Comparison of ENCODE assay signal across 17 cellular contexts in the genomic region with DNA sequence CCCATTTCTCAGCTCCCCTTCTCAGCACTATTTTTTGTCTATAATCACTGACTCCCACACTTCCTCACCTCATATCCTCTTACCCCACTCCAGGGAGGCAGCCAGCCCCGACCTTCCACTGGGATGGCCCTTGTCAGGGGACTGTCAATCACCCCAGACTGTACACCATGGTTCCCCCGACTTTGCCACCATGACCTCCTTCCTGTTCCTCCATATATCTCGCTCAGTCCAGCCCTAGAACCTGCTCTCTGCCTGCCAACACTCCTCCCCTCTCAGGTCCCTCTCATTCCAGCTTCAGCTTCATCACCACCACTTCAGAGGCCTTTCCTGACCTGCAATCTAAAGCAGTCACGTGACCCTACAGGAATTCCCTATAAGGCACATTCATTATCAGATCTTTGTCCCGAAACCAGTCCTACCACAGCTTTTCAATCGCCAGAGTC. TPM values are rescaled to one million over a fixed set of nuclear protein-coding genes. Genes with fewer than 3 reads are reported as not detected.
DNase-seq lines count a peak whose midpoint lies in the region; ATAC-seq, FAIRE-seq and TF ChIP-seq lines count a peak whose summit lies in the region.
"Had no signal": no experiment of that assay in that cellular context is flagged by ENCODE, and none has a peak within 500 bp of the region (broad histone marks: within the 10 kb centered on the region; RNA-seq: fewer than 3 reads in every experiment).

No MANE protein-coding gene starts in this region.

- DNase-seq in GM12891 (ENCODE audit: insufficient read length, low spot score) (no peak), LNCaP clone FGC (ENCODE audit: low read depth) (peak; percentile 70), memory B cell (ENCODE audit: low spot score in 2 of 2) (no peak), colonic mucosa (no peak)
- no peak for DNase-seq in activated T-helper 1 cell treated with anti-CD3 and anti-CD28 coated beads, Interleukin-12 subunit alpha, Interleukin-12 subunit beta, Interleukin-2, Interleukin-4 antibody, amounts not matched to agents 30 ng/mL and 10 ng/mL and 1 ng/mL, durations not matched to agents 14 hours and 24 hours and 36 hours (ENCODE audit: low spot score)
- DNase-seq: activated naive CD4-positive, alpha-beta T cell; DND-41; effector CD8-positive, alpha-beta T cell; HCEC 1CT; MV-4-11; naive B cell; NCI-H2029 treated with DMSO at 0.1 percent for 48 hours; NCI-H524 had no signal

- no peak for FAIRE-seq in GM12891 (lab: Jason Lieb, UNC)

- no peak overlapping the region for H3K27ac ChIP-seq in colonic mucosa
- H3K27ac ChIP-seq: BLaER1 treated with 17β-estradiol and CSF1 and Interleukin-3, amounts not matched to agents 10 nM and 100 nM; prostate gland; SK-N-MC had no signal

- no peak overlapping the region for H3K4me3 Mint-ChIP-seq in memory B cell
- H3K4me3 Mint-ChIP-seq in activated T-helper 1 cell treated with anti-CD3 and anti-CD28 coated beads, Interleukin-12 subunit alpha, Interleukin-12 subunit beta, Interleukin-2, Interleukin-4 antibody, amounts not matched to agents 30 ng/mL and 10 ng/mL and 1 ng/mL, durations not matched to agents 14 hours and 24 hours and 36 hours: no peak overlapping the region
- H3K4me3 Mint-ChIP-seq: naive B cell had no signal

- TF ChIP-seq POLR2A in GM12891 (IDR thresholded peaks at IDR 0.05; ENCODE audit: low read depth, low read length): no peak

- H3K36me3 ChIP-seq in colonic mucosa: no peaks in the 10 kb centered on the region
- H3K36me3 ChIP-seq: prostate gland had no signal

- H3K27me3 Mint-ChIP-seq in memory B cell: no peaks in the 10 kb centered on the region
- no peaks in the 10 kb centered on the region for H3K27me3 Mint-ChIP-seq in activated T-helper 1 cell treated with anti-CD3 and anti-CD28 coated beads, Interleukin-12 subunit alpha, Interleukin-12 subunit beta, Interleukin-2, Interleukin-4 antibody, amounts not matched to agents 30 ng/mL and 10 ng/mL and 1 ng/mL, durations not matched to agents 14 hours and 24 hours and 36 hours (ENCODE audit: insufficient read depth)
- H3K27me3 Mint-ChIP-seq: naive B cell had no signal

- TF ChIP-seq CTCF in LNCaP clone FGC (IDR thresholded peaks at IDR 0.05; ENCODE audit: control insufficient read depth, extremely low read depth, insufficient read depth) (no peak), colonic mucosa (IDR thresholded peaks at IDR 0.05) (no peak)

- H3K36me3 Mint-ChIP-seq in memory B cell: peaks cover 19% of the 10 kb centered on the region
- H3K36me3 Mint-ChIP-seq in activated T-helper 1 cell treated with anti-CD3 and anti-CD28 coated beads, Interleukin-12 subunit alpha, Interleukin-12 subunit beta, Interleukin-2, Interleukin-4 antibody, amounts not matched to agents 30 ng/mL and 10 ng/mL and 1 ng/mL, durations not matched to agents 14 hours and 24 hours and 36 hours (ENCODE audit: low read depth): peaks cover 42% of the 10 kb centered on the region

- no peaks in the 10 kb centered on the region for H3K9me3 ChIP-seq in colonic mucosa
- H3K9me3 ChIP-seq: BLaER1 treated with 17β-estradiol and CSF1 and Interleukin-3, amounts not matched to agents 10 nM and 100 nM; prostate gland had no signal

- H3K4me3 ChIP-seq in LNCaP clone FGC (ENCODE audit: low read depth, low read length) (no peak overlapping the region), colonic mucosa (no peak overlapping the region)
- H3K4me3 ChIP-seq: BLaER1 treated with 17β-estradiol and CSF1 and Interleukin-3, amounts not matched to agents 10 nM and 100 nM; prostate gland; SK-N-MC had no signal

- no peak overlapping the region for H3K9ac ChIP-seq in colonic mucosa (ENCODE audit: low read depth in 2 of 2, low read length in 2 of 2)
- H3K9ac ChIP-seq: BLaER1 treated with 17β-estradiol and CSF1 and Interleukin-3, amounts not matched to agents 10 nM and 100 nM had no signal

- ATAC-seq in memory B cell (ENCODE audit: low read depth): no peak

- H3K9me3 Mint-ChIP-seq in memory B cell: no peaks in the 10 kb centered on the region
- H3K9me3 Mint-ChIP-seq in activated T-helper 1 cell treated with anti-CD3 and anti-CD28 coated beads, Interleukin-12 subunit alpha, Interleukin-12 subunit beta, Interleukin-2, Interleukin-4 antibody, amounts not matched to agents 30 ng/mL and 10 ng/mL and 1 ng/mL, durations not matched to agents 14 hours and 24 hours and 36 hours: no peaks in the 10 kb centered on the region
- H3K9me3 Mint-ChIP-seq: naive B cell had no signal

- H3K27ac Mint-ChIP-seq in memory B cell: peak overlapping the region; percentile 8
- H3K27ac Mint-ChIP-seq in activated T-helper 1 cell treated with anti-CD3 and anti-CD28 coated beads, Interleukin-12 subunit alpha, Interleukin-12 subunit beta, Interleukin-2, Interleukin-4 antibody, amounts not matched to agents 30 ng/mL and 10 ng/mL and 1 ng/mL, durations not matched to agents 14 hours and 24 hours and 36 hours: no peak overlapping the region

- intact Hi-C loops in colonic mucosa (cut with DNase I): loop anchor here (5.0 kb wide), 1 partner anchor 58 kb away; no protein-coding TSS in a partner anchor
- intact Hi-C loops in activated T-helper 1 cell treated with anti-CD3 and anti-CD28 coated beads, Interleukin-12 subunit alpha, Interleukin-12 subunit beta, Interleukin-2, Interleukin-4 antibody, amounts not matched to agents 30 ng/mL and 10 ng/mL and 1 ng/mL, durations not matched to agents 14 hours and 24 hours and 36 hours (cut with micrococcal nuclease): no loop called here

- H3K4me1 Mint-ChIP-seq in memory B cell: peaks cover 4% of the 10 kb centered on the region
- peaks cover 16% of the 10 kb centered on the region for H3K4me1 Mint-ChIP-seq in activated T-helper 1 cell treated with anti-CD3 and anti-CD28 coated beads, Interleukin-12 subunit alpha, Interleukin-12 subunit beta, Interleukin-2, Interleukin-4 antibody, amounts not matched to agents 30 ng/mL and 10 ng/mL and 1 ng/mL, durations not matched to agents 14 hours and 24 hours and 36 hours (ENCODE audit: low read depth)

- H3K27me3 ChIP-seq in colonic mucosa: no peaks in the 10 kb centered on the region
- H3K27me3 ChIP-seq: BLaER1 treated with 17β-estradiol and CSF1 and Interleukin-3, amounts not matched to agents 10 nM and 100 nM had no signal

- H3K4me1 ChIP-seq in colonic mucosa: no peaks in the 10 kb centered on the region

TF ChIP-seq in GM12891, 5 proteins besides CTCF, POLR2A, EP300 and RAD21:
- no peak for TF ChIP-seq PAX5 (IDR thresholded peaks at IDR 0.05; ENCODE audit: insufficient read depth, low read length, severe bottlenecking)
- TF ChIP-seq POLR2AphosphoS5 (IDR thresholded peaks at IDR 0.05; ENCODE audit: low read depth, low read length): peak; percentile 82; the same call in 1 of the 2 replicates
- TF ChIP-seq POU2F2 (IDR thresholded peaks at IDR 0.05; ENCODE audit: low read depth, low read length): 0 out of 2 replicates have a peak, but pooled peaks have one; percentile 9

RNA-seq across cellular contexts. Expression of a gene that starts 16.5 kb away (rescaled TPM):
- polyA plus RNA-seq in GM12891 (2012; ENCODE audit: low read depth, missing spikeins): 114 TPM
- 100 to 1,000 TPM in 1 of 2 donors, 10 to 100 TPM in 1; 59.3 to 172 TPM for total RNA-seq in colonic mucosa
- total RNA-seq in activated T-helper 1 cell treated with anti-CD3 and anti-CD28 coated beads, Interleukin-12 subunit alpha, Interleukin-12 subunit beta, Interleukin-2, Interleukin-4 antibody, amounts not matched to agents 30 ng/mL and 10 ng/mL and 1 ng/mL, durations not matched to agents 14 hours and 24 hours and 36 hours: 221 and 222 TPM in 2 replicates

RNA-seq across cellular contexts. Expression of a gene that starts 22.5 kb away (rescaled TPM):
- not detected for polyA plus RNA-seq in GM12891 (2012; ENCODE audit: low read depth, missing spikeins)
- under 1 TPM in 1 of 2 donors, not detected in 1; 0.35 TPM for total RNA-seq in colonic mucosa
- not detected in 2 replicates for total RNA-seq in activated T-helper 1 cell treated with anti-CD3 and anti-CD28 coated beads, Interleukin-12 subunit alpha, Interleukin-12 subunit beta, Interleukin-2, Interleukin-4 antibody, amounts not matched to agents 30 ng/mL and 10 ng/mL and 1 ng/mL, durations not matched to agents 14 hours and 24 hours and 36 hours
- total RNA-seq: liver had no signal
- polyA plus RNA-seq: liver had no signal

RNA-seq across cellular contexts. Expression of a gene that starts 24.1 kb away (rescaled TPM):
- 46.5 TPM for polyA plus RNA-seq in GM12891 (2012; ENCODE audit: low read depth, missing spikeins)
- total RNA-seq in colonic mucosa: 10 to 100 TPM; 35.0 to 53.4 TPM
- total RNA-seq in activated T-helper 1 cell treated with anti-CD3 and anti-CD28 coated beads, Interleukin-12 subunit alpha, Interleukin-12 subunit beta, Interleukin-2, Interleukin-4 antibody, amounts not matched to agents 30 ng/mL and 10 ng/mL and 1 ng/mL, durations not matched to agents 14 hours and 24 hours and 36 hours: 138 and 143 TPM in 2 replicates

RNA-seq across cellular contexts. Expression of a gene that starts 34.1 kb away (rescaled TPM):
- polyA plus RNA-seq in GM12891 (2012; ENCODE audit: low read depth, missing spikeins): 0.05 TPM
- 1 to 10 TPM; 3.7 to 4.7 TPM for total RNA-seq in colonic mucosa
- 0.10 TPM in 2 replicates for total RNA-seq in activated T-helper 1 cell treated with anti-CD3 and anti-CD28 coated beads, Interleukin-12 subunit alpha, Interleukin-12 subunit beta, Interleukin-2, Interleukin-4 antibody, amounts not matched to agents 30 ng/mL and 10 ng/mL and 1 ng/mL, durations not matched to agents 14 hours and 24 hours and 36 hours

RNA-seq across cellular contexts. Expression of a gene that starts 34.4 kb away (rescaled TPM):
- 7.5 TPM for polyA plus RNA-seq in GM12891 (2012; ENCODE audit: low read depth, missing spikeins)
- 10 to 100 TPM; 12.3 to 20.7 TPM for total RNA-seq in colonic mucosa
- 2.4 and 3.2 TPM in 2 replicates for total RNA-seq in activated T-helper 1 cell treated with anti-CD3 and anti-CD28 coated beads, Interleukin-12 subunit alpha, Interleukin-12 subunit beta, Interleukin-2, Interleukin-4 antibody, amounts not matched to agents 30 ng/mL and 10 ng/mL and 1 ng/mL, durations not matched to agents 14 hours and 24 hours and 36 hours
